ENCODE assay signal across 15 cellular contexts in the genomic region with DNA sequence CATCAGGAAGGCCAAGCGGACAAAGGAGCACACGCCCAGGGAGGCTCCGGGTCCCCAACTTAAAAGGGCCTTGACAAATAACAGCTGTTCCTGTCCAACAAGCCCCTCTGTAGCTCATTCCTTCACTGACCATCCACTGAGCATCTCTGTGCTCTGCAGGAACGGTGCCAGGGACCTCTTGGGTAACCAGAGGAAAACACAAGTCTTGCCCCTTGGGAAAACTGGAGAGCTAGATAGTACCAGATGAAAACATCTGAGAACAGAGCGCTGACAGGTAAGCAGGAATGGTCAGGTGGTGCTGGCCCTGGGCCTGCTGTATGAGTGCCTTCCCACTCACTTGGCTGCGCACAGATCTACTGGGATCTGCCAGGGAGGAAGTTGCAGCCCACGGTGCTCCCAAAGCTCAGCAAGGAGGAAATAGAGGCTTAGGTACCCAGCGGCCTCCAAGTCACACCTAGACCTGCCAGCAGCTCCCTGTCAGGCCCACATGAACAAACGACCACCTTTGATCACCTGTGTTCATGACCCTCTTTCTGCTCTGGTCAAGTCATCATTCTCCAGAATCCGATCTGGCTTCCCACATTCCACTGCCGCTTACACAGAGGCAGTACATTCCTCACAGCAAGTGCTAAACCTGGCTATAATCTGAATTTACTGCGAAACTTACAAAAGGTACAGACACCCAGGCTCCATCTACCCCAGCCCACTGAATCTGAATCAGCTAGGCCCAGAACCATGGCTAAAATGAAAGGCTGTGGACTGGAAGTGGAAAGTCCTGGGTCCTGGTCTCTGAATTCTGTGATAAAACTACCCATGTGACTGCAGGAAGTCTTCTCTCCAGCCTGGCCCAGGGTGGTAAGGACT. TPM values are rescaled to one million over a fixed set of nuclear protein-coding genes. Genes with fewer than 3 reads are reported as not detected.
DNase-seq lines count a peak whose midpoint lies in the region; ATAC-seq and TF ChIP-seq lines count a peak whose summit lies in the region.
"Had no signal": no experiment of that assay in that cellular context is flagged by ENCODE, and none has a peak within 500 bp of the region (broad histone marks: within the 10 kb centered on the region; RNA-seq: fewer than 3 reads in every experiment).

No MANE protein-coding gene starts in this region.

- H3K27me3 ChIP-seq in GM23338 (ENCODE audit: insufficient read depth) (no peaks in the 10 kb centered on the region), NT2/D1 (ENCODE audit: insufficient read depth, insufficient read length) (no peaks in the 10 kb centered on the region), prostate gland (replicated peaks; ENCODE audit: insufficient read depth) (no peaks in the 10 kb centered on the region), PC-3 (ENCODE audit: low read length) (no peaks in the 10 kb centered on the region)

- H3K4me3 ChIP-seq in GM23338, result no peak overlapping the region
- H3K4me3 ChIP-seq in NT2/D1 (ENCODE audit: insufficient read length, low read depth), result peak overlapping the region; percentile 3
- no peak overlapping the region for H3K4me3 ChIP-seq in fibroblast of the aortic adventitia (ENCODE audit: low read depth, low read length)
- no peak overlapping the region for H3K4me3 ChIP-seq in prostate gland
- H3K4me3 ChIP-seq in PC-3 (ENCODE audit: low read length), result no peak overlapping the region

- CTCF ChIA-PET in PC-3 (lab: Charles Lee), result no interaction called here

- H3K27ac ChIP-seq in GM23338 (ENCODE audit: low read depth) (no peak overlapping the region), prostate gland (peak overlapping the region; percentile 67 to 71), PC-3 (ENCODE audit: low read length) (no peak overlapping the region)

- no TSS peak for BruUV-seq in PC-3 (replicated peaks; lab: Mats Ljungman, UMichigan)

- H3K27ac Mint-ChIP-seq in GM23338, result peak overlapping the region; percentile 89
- H3K27ac Mint-ChIP-seq: activated naive CD4-positive, alpha-beta T cell treated with anti-CD3 and anti-CD28 coated beads for 36 hours; CD4-positive, alpha-beta T cell; stimulated activated naive CD8-positive, alpha-beta T cell treated with anti-CD3 and anti-CD28 coated beads, Interleukin-15, Interleukin-2, amounts not matched to agents 100 ng/mL and 50 ng/mL, for 24 hours had no signal

- H3K36me3 Mint-ChIP-seq in GM23338 (ENCODE audit: low read depth), result peaks cover 10% of the 10 kb centered on the region

- H3K9me2 ChIP-seq in GM23338 (ENCODE audit: insufficient read depth), result no peaks in the 10 kb centered on the region
- no peaks in the 10 kb centered on the region for H3K9me2 ChIP-seq in PC-3 (replicated peaks; ENCODE audit: low read length)

- H3K79me2 ChIP-seq in GM23338 (replicated peaks; ENCODE audit: insufficient read depth) (peaks cover 25% of the 10 kb centered on the region; the same call in 1 of the 2 replicates), PC-3 (ENCODE audit: low read length) (peaks cover 18% of the 10 kb centered on the region; the same call in 1 of the 2 replicates)

- H3K9me3 ChIP-seq in NT2/D1 (ENCODE audit: insufficient read depth, low read length), result no peaks in the 10 kb centered on the region
- H3K9me3 ChIP-seq in prostate gland, result no peaks in the 10 kb centered on the region
- H3K9me3 ChIP-seq in PC-3 (ENCODE audit: low read length), result no peaks in the 10 kb centered on the region

- H3K4me1 Mint-ChIP-seq in GM23338, result peaks cover 21% of the 10 kb centered on the region

- DNase-seq in GM23338 (ENCODE audit: low spot score) (no peak), NT2/D1 (ENCODE audit: low read depth, low spot score) (no peak), fibroblast of the aortic adventitia (ENCODE audit: low read depth) (peak; percentile 40), prostate gland (ENCODE audit: low spot score) (peak; percentile 91), AG08395 (ENCODE audit: low spot score) (no peak), PC-3 (no peak)
- DNase-seq: activated naive CD4-positive, alpha-beta T cell treated with anti-CD3 and anti-CD28 coated beads for 36 hours; CD4-positive, alpha-beta T cell; cerebellar nuclear complex; HCEC 1CT; NCI-H524; retina; SIG-M5 had no signal

- ATAC-seq in GM23338 (no peak), PC-3 (no peak), GM21367 (IDR thresholded peaks at IDR 0.05; ENCODE audit: unreplicated experiment) (no peak)

- intact Hi-C loops in prostate gland (cut with DNase I), result no loop called here
- intact Hi-C loops in PC-3 (cut with micrococcal nuclease), result no loop called here

- no peaks in the 10 kb centered on the region for H3K36me3 ChIP-seq in GM23338 (ENCODE audit: insufficient read depth)
- peaks cover 26% of the 10 kb centered on the region for H3K36me3 ChIP-seq in NT2/D1 (ENCODE audit: insufficient read depth, insufficient read length, low read length)
- peaks cover 0 to 5% of the 10 kb centered on the region in 2 donors for H3K36me3 ChIP-seq in prostate gland
- H3K36me3 ChIP-seq in PC-3 (ENCODE audit: low read depth, low read length), result no peaks in the 10 kb centered on the region; the same call in 1 of the 2 replicates

- peaks cover 10% of the 10 kb centered on the region for H3K27me3 Mint-ChIP-seq in GM23338 (ENCODE audit: insufficient read depth, low read depth, poor library complexity)
- H3K27me3 Mint-ChIP-seq: CD4-positive, alpha-beta T cell; stimulated activated naive CD8-positive, alpha-beta T cell treated with anti-CD3 and anti-CD28 coated beads, Interleukin-15, Interleukin-2, amounts not matched to agents 100 ng/mL and 50 ng/mL, for 24 hours had no signal

- H3F3A ChIP-seq in GM23338 (replicated peaks; ENCODE audit: low read depth) (peaks cover 2% of the 10 kb centered on the region; the same call in 1 of the 2 replicates), PC-3 (ENCODE audit: low read length, unreplicated experiment) (no peaks in the 10 kb centered on the region)

- 44% methylated on average over 10 of the region's 12 CpGs for WGBS in prostate gland

- no peak overlapping the region for H3K9ac ChIP-seq in NT2/D1 (ENCODE audit: insufficient read length, low read depth)
- H3K9ac ChIP-seq in PC-3 (ENCODE audit: low read length), result no peak overlapping the region

- no peak for TF ChIP-seq POLR2A in prostate gland (IDR thresholded peaks at IDR 0.05)

- POLR2A ChIA-PET in PC-3 (lab: Charles Lee; ENCODE audit: unreplicated experiment), result interaction anchor here (0.6 kb wide), 1 partner anchor 123 kb away, joined by 5 read pairs; a partner anchor contains a TSS

- H3K4me1 ChIP-seq in GM23338 (ENCODE audit: insufficient read depth) (peaks cover 8% of the 10 kb centered on the region), NT2/D1 (ENCODE audit: insufficient read depth, insufficient read length) (peaks cover 27% of the 10 kb centered on the region), prostate gland (replicated peaks) (peaks cover 22% of the 10 kb centered on the region), PC-3 (ENCODE audit: insufficient read depth, low read length) (no peaks in the 10 kb centered on the region)

- H4K20me1 ChIP-seq in GM23338 (replicated peaks; ENCODE audit: insufficient read depth) (peaks cover 4% of the 10 kb centered on the region), PC-3 (ENCODE audit: low read length) (no peaks in the 10 kb centered on the region)

- TF ChIP-seq CTCF in GM23338 (conservative IDR thresholded peaks at IDR 0.05; ENCODE audit: low read depth in 2 of 2) (no peak), fibroblast of the aortic adventitia (IDR thresholded peaks at IDR 0.05; ENCODE audit: insufficient read depth, low read length) (no peak), prostate gland (IDR thresholded peaks at IDR 0.05) (no peak), PC-3 (conservative IDR thresholded peaks at IDR 0.05; ENCODE audit: low read depth, low read length) (no peak)

- H3K9me3 Mint-ChIP-seq in GM23338, result no peaks in the 10 kb centered on the region; the same call in 1 of the 3 replicates
- H3K9me3 Mint-ChIP-seq: activated naive CD4-positive, alpha-beta T cell treated with anti-CD3 and anti-CD28 coated beads for 36 hours; CD4-positive, alpha-beta T cell; stimulated activated naive CD8-positive, alpha-beta T cell treated with anti-CD3 and anti-CD28 coated beads, Interleukin-15, Interleukin-2, amounts not matched to agents 100 ng/mL and 50 ng/mL, for 24 hours had no signal

- H3K4me2 ChIP-seq in GM23338 (no peak overlapping the region), PC-3 (ENCODE audit: low read length) (no peak overlapping the region)

- H3K4me3 Mint-ChIP-seq in GM23338, result no peak overlapping the region
- H3K4me3 Mint-ChIP-seq: activated naive CD4-positive, alpha-beta T cell treated with anti-CD3 and anti-CD28 coated beads for 36 hours; CD4-positive, alpha-beta T cell; stimulated activated naive CD8-positive, alpha-beta T cell treated with anti-CD3 and anti-CD28 coated beads, Interleukin-15, Interleukin-2, amounts not matched to agents 100 ng/mL and 50 ng/mL, for 24 hours had no signal

- H2AFZ ChIP-seq in GM23338, result no peak overlapping the region
- no peak overlapping the region for H2AFZ ChIP-seq in PC-3 (ENCODE audit: low read length)

TF ChIP-seq in GM23338, 12 proteins besides CTCF, POLR2A, EP300 and RAD21:
- TF ChIP-seq, protein P1, sequence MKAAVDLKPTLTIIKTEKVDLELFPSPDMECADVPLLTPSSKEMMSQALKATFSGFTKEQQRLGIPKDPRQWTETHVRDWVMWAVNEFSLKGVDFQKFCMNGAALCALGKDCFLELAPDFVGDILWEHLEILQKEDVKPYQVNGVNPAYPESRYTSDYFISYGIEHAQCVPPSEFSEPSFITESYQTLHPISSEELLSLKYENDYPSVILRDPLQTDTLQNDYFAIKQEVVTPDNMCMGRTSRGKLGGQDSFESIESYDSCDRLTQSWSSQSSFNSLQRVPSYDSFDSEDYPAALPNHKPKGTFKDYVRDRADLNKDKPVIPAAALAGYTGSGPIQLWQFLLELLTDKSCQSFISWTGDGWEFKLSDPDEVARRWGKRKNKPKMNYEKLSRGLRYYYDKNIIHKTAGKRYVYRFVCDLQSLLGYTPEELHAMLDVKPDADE (IDR thresholded peaks at IDR 0.05), result no peak
- TF ChIP-seq EZH2phosphoT487 (IDR thresholded peaks at IDR 0.05; ENCODE audit: unreplicated experiment) (no peak), POLR2AphosphoS5 (IDR thresholded peaks at IDR 0.05; ENCODE audit: low read depth) (no peak), NANOG (IDR thresholded peaks at IDR 0.05; ENCODE audit: borderline replicate concordance) (no peak), ZNF331 (CRISPR knock-in tag; IDR thresholded peaks at IDR 0.05; ENCODE audit: low read depth) (no peak)

RNA-seq across cellular contexts. Expression of a gene that starts 12.4 kb away (rescaled TPM):
- 51.3 and 57.2 TPM in 2 replicates for total RNA-seq in GM23338 (2014; rRNA removed; shearing (Covaris generic))
- polyA plus RNA-seq in GM23338 (2016; fragmentation: Nextera tagmentation; extraction: Ambion mirVana), result 23.7 and 28.7 TPM in 2 replicates
- total RNA-seq in fibroblast of the aortic adventitia (ENCODE audit: low replicate concordance), result 22.2 and 31.3 TPM in 2 replicates
- total RNA-seq in prostate gland, result 100 to 1,000 TPM in 1 of 2 donors, 10 to 100 TPM in 1; 91.1 to 111 TPM
- total RNA-seq in PC-3 (2014; rRNA removed), result 56.2 and 59.5 TPM in 2 replicates

RNA-seq across cellular contexts. Expression of a gene that starts 22.1 kb away (rescaled TPM):
- total RNA-seq in GM23338 (2014; rRNA removed; shearing (Covaris generic)), result 80.9 and 95.6 TPM in 2 replicates
- polyA plus RNA-seq in GM23338 (2016; fragmentation: Nextera tagmentation; extraction: Ambion mirVana), result 298 and 327 TPM in 2 replicates
- total RNA-seq in fibroblast of the aortic adventitia (ENCODE audit: low replicate concordance) (77.6 and 296 TPM in 2 replicates), prostate gland (10 to 100 TPM; 39.4 to 68.5 TPM), PC-3 (2014; rRNA removed) (99.2 and 117 TPM in 2 replicates)

Comparison
In these comparisons a context has a peak if more than half of its experiments do, and no peak if none do; other contexts are left out.
1. DNase-seq: peak in fibroblast of the aortic adventitia (single experiment) and prostate gland (single experiment); none in GM23338 (single experiment), NT2/D1 (single experiment), AG08395 (single experiment) and PC-3 (single experiment).
2. H3K27ac ChIP-seq: peak in prostate gland (2 of 2); none in GM23338 (single experiment) and PC-3 (single experiment).